ENCODE assay signal across 11 cellular contexts in genomic region chr6:106746660-106747059, GRCh38.
DNase-seq lines count a peak whose midpoint lies in the region; ATAC-seq, FAIRE-seq and TF ChIP-seq lines count a peak whose summit lies in the region.
"Had no signal": no experiment of that assay in that cellular context is flagged by ENCODE, and none has a peak within 500 bp of the region (broad histone marks: within the 10 kb centered on the region; RNA-seq: fewer than 3 reads in every experiment).

No MANE protein-coding gene starts in this region.

- ATAC-seq in right cardiac atrium (peak; percentile 29 to 52), left cardiac atrium (no peak), foreskin keratinocyte (peak; percentile 73), GM21737 (IDR thresholded peaks at IDR 0.05; ENCODE audit: unreplicated experiment) (no peak)
- ATAC-seq: Right ventricle myocardium inferior had no signal

- H3K27ac ChIP-seq in right cardiac atrium (ENCODE audit: low read length) (no peak overlapping the region), foreskin keratinocyte (peak overlapping the region; percentile 99)

- TF ChIP-seq CTCF in foreskin keratinocyte (conservative IDR thresholded peaks at IDR 0.05), result no peak

- intact Hi-C loops in right cardiac atrium (cut with DNase I), result no loop called here
- intact Hi-C loops in left cardiac atrium (cut with DNase I), result no loop called here

- H3K27me3 ChIP-seq in right cardiac atrium (ENCODE audit: control insufficient read depth, insufficient read depth) (no peaks in the 10 kb centered on the region), foreskin keratinocyte (no peaks in the 10 kb centered on the region)

- 26% methylated on average over 3 of the region's 3 CpGs for WGBS in right cardiac atrium

- no peak for TF ChIP-seq POLR2A in erythroblast (IDR thresholded peaks at IDR 0.05; ENCODE audit: low read length)

- H3K9me3 ChIP-seq in right cardiac atrium (ENCODE audit: control insufficient read depth, low read length), result no peaks in the 10 kb centered on the region

- H3K4me1 ChIP-seq in right cardiac atrium (ENCODE audit: control insufficient read depth, insufficient read depth, low read length) (no peaks in the 10 kb centered on the region), foreskin keratinocyte (peaks cover 45% of the 10 kb centered on the region)

- FAIRE-seq in RCC 7860 (lab: Jason Lieb, UNC) (peak; percentile 62), urothelium cell line (lab: Jason Lieb, UNC) (no peak)

- H3K4me3 ChIP-seq in right cardiac atrium (ENCODE audit: low read length), result no peak overlapping the region

- DNase-seq in right cardiac atrium (no peak), left cardiac atrium (no peak), RCC 7860 (ENCODE audit: low spot score) (peak; percentile 73), foreskin keratinocyte (peak; percentile 99 to 100), urothelium cell line (ENCODE audit: low spot score) (peak; percentile 44), HK-2 (ENCODE audit: unreplicated experiment) (no peak), erythroblast (lab: John Stamatoyannopoulos, UW) (no peak)
- DNase-seq: activated CD4-positive, alpha-beta T cell treated with anti-CD3 and anti-CD28 coated beads, Interleukin-2, amount 50 U/mL, for 48 hours; hippocampal formation had no signal

Comparison
In these comparisons a context has a peak if more than half of its experiments do, and no peak if none do; other contexts are left out.
1. ATAC-seq: peak in right cardiac atrium (2 of 2) and foreskin keratinocyte (single experiment); none in left cardiac atrium (0 of 2) and GM21737 (single experiment).
2. DNase-seq: peak in RCC 7860 (single experiment), foreskin keratinocyte (2 of 2) and urothelium cell line (single experiment); none in right cardiac atrium (0 of 3), left cardiac atrium (single experiment), HK-2 (single experiment) and erythroblast (0 of 2).